14 cellular contexts compared by ENCODE assay signal in genomic region chr2:121345887-121346286, GRCh38.
"Had no signal": no experiment of that assay in that cellular context is flagged by ENCODE, and none has a peak within 500 bp of the region (broad histone marks: within the 10 kb centered on the region; RNA-seq: fewer than 3 reads in every experiment).

No MANE protein-coding gene starts in this region.

- H3K9me3 ChIP-seq: stomach, tibial artery, vagina had no signal

- H3K27me3 ChIP-seq: stomach, tibial artery, vagina had no signal

- H3K27ac Mint-ChIP-seq: activated CD4-positive, alpha-beta T cell treated with anti-CD3 and anti-CD28 coated beads, Interleukin-2, amount 10 ng/mL, durations not matched to agents 7 days and 5 days; natural killer cell treated with Interleukin-12 subunit alpha and Interleukin-12 subunit beta and Interleukin-15 and Interleukin-18, amount 100 ng/mL, for 72 hours; progenitor cell of endocrine pancreas had no signal

- DNase-seq: activated CD4-positive, alpha-beta T cell treated with anti-CD3 and anti-CD28 coated beads, Interleukin-2, amount 10 ng/mL, durations not matched to agents 7 days and 5 days; activated CD4-positive, CD25-positive, alpha-beta regulatory T cell; activated effector memory CD4-positive, alpha-beta T cell treated with anti-CD3 and anti-CD28 coated beads, Interleukin-2, amount 50 U/mL, for 16 hours; activated T-cell treated with anti-CD3 and anti-CD28 coated beads, Interleukin-2, amount 50 U/mL, for 4 hours; anterior cingulate cortex; occipital lobe; stimulated activated CD4-positive, alpha-beta T cell treated with anti-CD3 and anti-CD28 coated beads, Interleukin-4, amount 100 ng/mL, for 1 hour; stimulated activated CD8-positive, alpha-beta memory T cell treated with anti-CD3 and anti-CD28 coated beads, Interleukin-4, amount 100 ng/mL, for 48 hours; stomach; T-helper 2 cell had no signal

- H3K4me3 ChIP-seq: stomach, tibial artery, vagina had no signal

- H3K4me3 Mint-ChIP-seq: activated CD4-positive, alpha-beta T cell treated with anti-CD3 and anti-CD28 coated beads, Interleukin-2, amount 10 ng/mL, durations not matched to agents 7 days and 5 days; activated T-cell treated with anti-CD3 and anti-CD28 coated beads, Interleukin-2, amount 50 U/mL, for 4 hours; natural killer cell treated with Interleukin-12 subunit alpha and Interleukin-12 subunit beta and Interleukin-15 and Interleukin-18, amount 100 ng/mL, for 72 hours had no signal

- ATAC-seq: activated T-cell treated with anti-CD3 and anti-CD28 coated beads, Interleukin-2, amount 50 U/mL, for 4 hours had no signal

- H3K4me1 ChIP-seq: tibial artery, vagina had no signal

- H3K4me1 Mint-ChIP-seq: activated CD4-positive, alpha-beta T cell treated with anti-CD3 and anti-CD28 coated beads, Interleukin-2, amount 10 ng/mL, durations not matched to agents 7 days and 5 days had no signal

- H3K27ac ChIP-seq: stomach, tibial artery, vagina had no signal

- H3K27me3 Mint-ChIP-seq: activated CD4-positive, alpha-beta T cell treated with anti-CD3 and anti-CD28 coated beads, Interleukin-2, amount 10 ng/mL, durations not matched to agents 7 days and 5 days; natural killer cell treated with Interleukin-12 subunit alpha and Interleukin-12 subunit beta and Interleukin-15 and Interleukin-18, amount 100 ng/mL, for 72 hours; progenitor cell of endocrine pancreas had no signal
